ENCODE assay signal across 1 cellular context in genomic region chr12:13713746-13714400, GRCh38.
TF ChIP-seq lines count a peak whose summit lies in the region.

No MANE protein-coding gene starts in this region.

TF ChIP-seq in H1, 55 proteins besides CTCF, POLR2A, EP300 and RAD21:
- no peak for TF ChIP-seq KDM4A (IDR thresholded peaks at IDR 0.05; ENCODE audit: low read depth, low read length, severe bottlenecking)
- TF ChIP-seq TCF12 (IDR thresholded peaks at IDR 0.05; ENCODE audit: low read depth, low read length), result no peak
- no peak for TF ChIP-seq HDAC6 (IDR thresholded peaks at IDR 0.05; ENCODE audit: low read depth, low read length)
- no peak for TF ChIP-seq GABPA (IDR thresholded peaks at IDR 0.05; ENCODE audit: borderline replicate concordance, insufficient read depth, low read length)
- no peak for TF ChIP-seq SP4 (IDR thresholded peaks at IDR 0.05; ENCODE audit: low read length)
- no peak for TF ChIP-seq SIN3A (conservative IDR thresholded peaks at IDR 0.05 in 1 of 2, IDR thresholded peaks at IDR 0.05 in 1 of 2; ENCODE audit: low read depth in 1 of 2, low read length in 2 of 2)
- TF ChIP-seq RNF2 (IDR thresholded peaks at IDR 0.05; ENCODE audit: borderline replicate concordance, low read depth, low read length, missing control alignments, poor library complexity, severe bottlenecking), result no peak
- TF ChIP-seq YY1 (IDR thresholded peaks at IDR 0.05; ENCODE audit: low read depth, low read length), result no peak
- no peak for TF ChIP-seq BCL11A (IDR thresholded peaks at IDR 0.05; ENCODE audit: low read depth in 2 of 2, low read length in 2 of 2)
- TF ChIP-seq SUZ12 (IDR thresholded peaks at IDR 0.05; ENCODE audit: low read length), result no peak
- no peak for TF ChIP-seq CTBP2 (IDR thresholded peaks at IDR 0.05; ENCODE audit: borderline replicate concordance, insufficient read depth, insufficient read length, low read length)
- no peak for TF ChIP-seq NANOG (IDR thresholded peaks at IDR 0.05; ENCODE audit: insufficient read depth, low read depth, low read length, poor library complexity, severe bottlenecking)
- TF ChIP-seq SIX5 (IDR thresholded peaks at IDR 0.05; ENCODE audit: low read depth, low read length), result no peak
- no peak for TF ChIP-seq MAFK (IDR thresholded peaks at IDR 0.05; ENCODE audit: low read depth, low read length)
- TF ChIP-seq NRF1 (IDR thresholded peaks at IDR 0.05; ENCODE audit: low read depth, low read length), result no peak
- TF ChIP-seq GTF2F1 (IDR thresholded peaks at IDR 0.05; ENCODE audit: borderline replicate concordance, low read depth, low read length), result no peak
- no peak for TF ChIP-seq CEBPB (IDR thresholded peaks at IDR 0.05; ENCODE audit: low read depth, low read length)
- no peak for TF ChIP-seq JUN (IDR thresholded peaks at IDR 0.05; ENCODE audit: low read depth, low read length)
